9 cellular contexts compared by ENCODE assay signal in the genomic region with DNA sequence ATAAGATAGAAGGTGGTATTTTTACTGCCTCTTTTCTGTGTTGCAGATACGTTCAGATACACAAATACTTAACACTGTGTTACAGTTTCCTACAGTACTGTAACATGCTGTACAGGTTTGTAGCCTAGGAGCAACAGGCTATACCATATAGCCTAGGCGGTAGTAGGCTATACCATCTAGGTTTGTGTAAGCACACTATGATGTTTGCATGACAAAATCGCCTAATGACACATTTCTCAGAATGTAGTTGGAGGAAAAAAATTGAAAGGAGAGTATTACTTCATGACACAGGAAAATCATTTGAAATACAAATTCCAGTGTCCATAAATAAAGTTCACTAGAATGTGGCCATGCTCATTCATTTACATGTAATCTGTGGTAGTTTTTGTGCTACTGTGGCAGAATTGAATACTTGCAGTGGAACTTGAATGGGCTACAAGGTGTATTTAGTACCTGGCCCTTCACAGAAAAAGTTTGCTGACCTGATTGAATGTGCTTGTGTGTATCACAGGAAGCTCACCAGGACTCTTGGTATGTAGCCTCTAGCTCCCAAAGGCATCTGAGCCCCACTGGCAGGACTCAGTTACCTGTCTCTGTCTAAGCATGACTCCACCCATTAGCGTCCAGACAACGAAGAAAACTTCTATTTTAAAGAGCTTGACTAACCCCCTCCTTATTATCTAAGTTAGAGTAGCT. TPM values are rescaled to one million over a fixed set of nuclear protein-coding genes. Genes with fewer than 3 reads are reported as not detected.
A peak's percentile ranks its signal among the peaks of the same experiment; 100 is the strongest.
DNase-seq lines count a peak whose midpoint lies in the region; ATAC-seq and TF ChIP-seq lines count a peak whose summit lies in the region.
"Had no signal": no experiment of that assay in that cellular context is flagged by ENCODE, and none has a peak within 500 bp of the region (broad histone marks: within the 10 kb centered on the region; RNA-seq: fewer than 3 reads in every experiment).

No MANE protein-coding gene starts in this region.

- H3K27me3 Mint-ChIP-seq in neural progenitor cell (ENCODE audit: insufficient read depth, low read depth) = no peaks in the 10 kb centered on the region

- no peaks in the 10 kb centered on the region for H3K27me3 ChIP-seq in breast epithelium
- H3K27me3 ChIP-seq in neural progenitor cell = no peaks in the 10 kb centered on the region

- H3K4me2 ChIP-seq in neural progenitor cell = peak overlapping the region; percentile 56

- H3K9me3 ChIP-seq in breast epithelium (no peaks in the 10 kb centered on the region), neural progenitor cell (ENCODE audit: low read depth) (no peaks in the 10 kb centered on the region)

- H3K4me1 ChIP-seq in breast epithelium (peaks cover 3 to 45% of the 10 kb centered on the region in 2 donors), neural progenitor cell (peaks cover 85% of the 10 kb centered on the region)

- peaks cover 39% of the 10 kb centered on the region for H3K4me1 Mint-ChIP-seq in neural progenitor cell

- H3K36me3 ChIP-seq in breast epithelium = no peaks in the 10 kb centered on the region
- no peaks in the 10 kb centered on the region for H3K36me3 ChIP-seq in neural progenitor cell

- peak overlapping the region in 1 of 3 donors; percentile 37 for H3K4me3 ChIP-seq in breast epithelium
- no peak overlapping the region for H3K4me3 ChIP-seq in neural progenitor cell

- H4K20me1 ChIP-seq in neural progenitor cell (ENCODE audit: low read depth) = peaks cover 100% of the 10 kb centered on the region

- H3K27ac ChIP-seq in breast epithelium (peak overlapping the region; percentile 30 to 46), neural progenitor cell (peak overlapping the region; percentile 39)

- no peaks in the 10 kb centered on the region for H3K9me3 Mint-ChIP-seq in neural progenitor cell

- H3K27ac Mint-ChIP-seq in neural progenitor cell = no peak overlapping the region

- H3K79me2 ChIP-seq in neural progenitor cell (ENCODE audit: low read depth) = peaks cover 100% of the 10 kb centered on the region

- ATAC-seq in HG03354 (IDR thresholded peaks at IDR 0.05; ENCODE audit: poor library complexity, severe bottlenecking, unreplicated experiment) = peak; percentile 25

- H2AFZ ChIP-seq in neural progenitor cell (replicated peaks) = no peak overlapping the region

- in situ Hi-C loops in KBM-7 (cut with MboI; ENCODE audit: low pct_unique_long_range_greater_than_20kb, low sequenced_read_pairs) = no loop called here

- DNase-seq in ELF-1 (ENCODE audit: low read depth, low spot score) (peak; percentile 26), breast epithelium (ENCODE audit: low spot score in 2 of 2) (no peak), neural progenitor cell (ENCODE audit: low spot score) (peak; percentile 20), HuH-7 (ENCODE audit: low spot score) (no peak), KBM-7 (no peak), NCI-H526 treated with DMSO at 0.1 percent for 48 hours (lab: John Stamatoyannopoulos, UW) (no peak), C1 segment of cervical spinal cord (lab: John Stamatoyannopoulos, UW) (no peak)
- DNase-seq: stimulated activated CD4-positive, alpha-beta T cell treated with anti-CD3 and anti-CD28 coated beads, Interleukin-4, amount 100 ng/mL, for 1 hour had no signal

- H3K36me3 Mint-ChIP-seq in neural progenitor cell = peaks cover 8% of the 10 kb centered on the region

- no peak overlapping the region for H3K9ac ChIP-seq in neural progenitor cell

- TF ChIP-seq POLR2A in breast epithelium (IDR thresholded peaks at IDR 0.05) = no peak

- TF ChIP-seq CTCF in breast epithelium (IDR thresholded peaks at IDR 0.05) (no peak), neural progenitor cell (IDR thresholded peaks at IDR 0.05) (no peak)

- intact Hi-C loops in breast epithelium (cut with DNase I; ENCODE audit: low total_unique reads) = no loop called here

- peaks cover 40% of the 10 kb centered on the region for H3F3A ChIP-seq in neural progenitor cell (ENCODE audit: low read depth)

- no peak overlapping the region for H3K4me3 Mint-ChIP-seq in neural progenitor cell

RNA-seq across cellular contexts. Expression of a gene that starts 18.8 kb away (rescaled TPM):
- total RNA-seq in breast epithelium = 10 to 100 TPM; 24.0 to 41.6 (median 40.3) TPM
- 31.6 and 58.9 TPM in 2 replicates for total RNA-seq in neural progenitor cell (ENCODE audit: low replicate concordance)

Comparison
In these comparisons a context has a peak if more than half of its experiments do, and no peak if none do; other contexts are left out.
1. DNase-seq: peak in ELF-1 (single experiment) and neural progenitor cell (single experiment); none in breast epithelium (0 of 2), HuH-7 (single experiment), KBM-7 (single experiment), NCI-H526 treated with DMSO at 0.1 percent for 48 hours (single experiment) and C1 segment of cervical spinal cord (0 of 14).